ENCODE assay signal across 12 cellular contexts in the genomic region with DNA sequence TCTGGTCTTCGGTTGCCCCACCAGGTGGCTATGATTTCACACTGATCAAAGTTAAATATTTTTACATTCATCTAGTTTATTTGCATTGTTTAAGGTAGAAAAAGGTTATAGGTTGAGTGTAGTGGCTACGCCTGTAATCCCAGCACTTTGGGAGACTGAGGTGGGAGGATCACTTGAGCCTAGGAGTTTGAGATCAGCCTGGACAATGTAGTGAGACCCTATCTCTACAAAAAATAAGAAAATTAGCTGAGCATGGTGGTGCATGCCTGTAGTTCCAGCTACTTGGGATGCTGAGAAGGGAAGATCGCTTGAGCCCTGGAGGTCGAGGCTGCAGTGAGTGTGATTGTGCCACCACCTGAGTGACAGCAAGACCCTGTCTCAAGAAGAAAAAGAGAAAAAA.
"Had no signal": no experiment of that assay in that cellular context is flagged by ENCODE, and none has a peak within 500 bp of the region (broad histone marks: within the 10 kb centered on the region; RNA-seq: fewer than 3 reads in every experiment).

No MANE protein-coding gene starts in this region.

- H3K27me3 ChIP-seq: heart left ventricle had no signal

- H3K27ac ChIP-seq: coronary artery, heart left ventricle had no signal

- H3K9me3 Mint-ChIP-seq: natural killer cell had no signal

- H3K36me3 Mint-ChIP-seq: natural killer cell had no signal

- H3K4me3 ChIP-seq: coronary artery, heart left ventricle had no signal

- H3K27me3 Mint-ChIP-seq: progenitor cell of endocrine pancreas had no signal

- H3K27ac Mint-ChIP-seq: natural killer cell, progenitor cell of endocrine pancreas had no signal

- ATAC-seq: heart left ventricle, left lobe of liver, natural killer cell, right cardiac atrium had no signal

- H3K9me3 ChIP-seq: heart left ventricle had no signal

- H3K4me3 Mint-ChIP-seq: natural killer cell had no signal

- DNase-seq: activated CD4-positive, alpha-beta T cell treated with anti-CD3 and anti-CD28 coated beads for 1 hour; activated gamma-delta T cell; effector CD8-positive, alpha-beta T cell; heart left ventricle; mammary epithelial cell; natural killer cell; nucleus accumbens; right cardiac atrium; stimulated activated naive CD4-positive, alpha-beta T cell had no signal
